ENCODE assay signal across 24 cellular contexts in the genomic region with DNA sequence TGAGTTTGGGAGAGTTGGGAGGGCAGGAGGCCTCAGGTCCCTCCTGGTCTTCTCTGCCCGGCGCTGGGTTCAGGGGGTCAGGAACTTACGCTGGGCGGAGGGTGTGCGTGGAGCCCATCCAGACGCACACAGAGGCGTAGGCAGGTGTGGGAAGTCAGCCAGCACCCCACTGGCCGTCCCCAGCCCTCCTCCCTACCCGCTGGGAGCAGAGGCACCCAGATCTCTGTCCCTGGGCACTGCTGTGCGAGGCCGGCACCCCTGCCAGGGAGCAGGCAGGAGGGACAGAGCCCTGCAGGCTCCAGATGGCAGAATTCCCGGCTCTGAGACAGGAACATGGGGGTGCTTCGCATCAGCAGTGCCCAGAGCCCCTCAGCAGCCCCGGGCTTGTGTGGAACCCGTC. TPM values are rescaled to one million over a fixed set of nuclear protein-coding genes. Genes with fewer than 3 reads are reported as not detected.
"Had no signal": no experiment of that assay in that cellular context is flagged by ENCODE, and none has a peak within 500 bp of the region (broad histone marks: within the 10 kb centered on the region; RNA-seq: fewer than 3 reads in every experiment).

No MANE protein-coding gene starts in this region.

- H3K9me3 ChIP-seq: esophagus squamous epithelium, prostate gland, transverse colon had no signal

- H3K4me3 ChIP-seq: coronary artery, esophagus squamous epithelium, prostate gland, skin epidermis, transverse colon had no signal

- H3K27ac ChIP-seq: brain microvascular endothelial cell, coronary artery, esophagus squamous epithelium, prostate gland, skin epidermis, transverse colon had no signal

- DNase-seq: activated CD4-positive, alpha-beta T cell treated with anti-CD3 and anti-CD28 coated beads, Interleukin-2, amount 10 ng/mL, durations not matched to agents 7 days and 5 days; activated CD8-positive, alpha-beta memory T cell treated with anti-CD3 and anti-CD28 coated beads, Interleukin-2, amount 50 U/mL, for 48 hours; activated T-cell treated with anti-CD3 and anti-CD28 coated beads, Interleukin-2, amount 50 U/mL, for 72 hours; brain microvascular endothelial cell; effector CD4-positive, alpha-beta T cell; esophagus squamous epithelium; hippocampal formation; immature natural killer cell; natural killer cell; right cardiac atrium; stimulated activated CD4-positive, alpha-beta T cell treated with anti-CD3 and anti-CD28 coated beads, Interleukin-15, amount 100 ng/mL, for 24 hours; stimulated activated CD4-positive, alpha-beta T cell treated with anti-CD3 and anti-CD28 coated beads, Interleukin-4, amount 100 ng/mL, for 1 hour; stimulated activated naive CD4-positive, alpha-beta T cell treated with Interleukin-2 at 50 U/mL for 16 hours; SW 1271; transverse colon had no signal

- H3K4me3 Mint-ChIP-seq: activated CD4-positive, alpha-beta T cell treated with anti-CD3 and anti-CD28 coated beads, Interleukin-2, amount 10 ng/mL, durations not matched to agents 7 days and 5 days; activated T-cell treated with anti-CD3 and anti-CD28 coated beads, Interleukin-2, amount 50 U/mL, for 72 hours; central memory CD8-positive, alpha-beta T cell; immature natural killer cell; natural killer cell; T-helper 2 cell treated with Interferon-gamma antibody and Interleukin-4, amounts not matched to agents 5 μg/mL and 100 μg/mL, for 36 hours had no signal

- H3K4me1 Mint-ChIP-seq: activated CD4-positive, alpha-beta T cell treated with anti-CD3 and anti-CD28 coated beads, Interleukin-2, amount 10 ng/mL, durations not matched to agents 7 days and 5 days; central memory CD8-positive, alpha-beta T cell; immature natural killer cell had no signal

- H3K9me3 Mint-ChIP-seq: activated CD4-positive, alpha-beta T cell treated with anti-CD3 and anti-CD28 coated beads, Interleukin-2, amount 10 ng/mL, durations not matched to agents 7 days and 5 days; activated T-cell treated with anti-CD3 and anti-CD28 coated beads, Interleukin-2, amount 50 U/mL, for 72 hours; central memory CD8-positive, alpha-beta T cell; natural killer cell; T-helper 2 cell treated with Interferon-gamma antibody and Interleukin-4, amounts not matched to agents 5 μg/mL and 100 μg/mL, for 36 hours had no signal

- H3K27me3 ChIP-seq: brain microvascular endothelial cell, esophagus squamous epithelium, transverse colon had no signal

- H3K27ac Mint-ChIP-seq: activated CD4-positive, alpha-beta T cell treated with anti-CD3 and anti-CD28 coated beads, Interleukin-2, amount 10 ng/mL, durations not matched to agents 7 days and 5 days; activated T-cell treated with anti-CD3 and anti-CD28 coated beads, Interleukin-2, amount 50 U/mL, for 72 hours; immature natural killer cell; natural killer cell; T-helper 2 cell treated with Interferon-gamma antibody and Interleukin-4, amounts not matched to agents 5 μg/mL and 100 μg/mL, for 36 hours had no signal

- H3K27me3 Mint-ChIP-seq: activated CD4-positive, alpha-beta T cell treated with anti-CD3 and anti-CD28 coated beads, Interleukin-2, amount 10 ng/mL, durations not matched to agents 7 days and 5 days; central memory CD8-positive, alpha-beta T cell had no signal

- H3K36me3 Mint-ChIP-seq: natural killer cell had no signal

- ATAC-seq: natural killer cell had no signal

- H3K36me3 ChIP-seq: brain microvascular endothelial cell, prostate gland, transverse colon had no signal

- H3K4me1 ChIP-seq: esophagus squamous epithelium, prostate gland, transverse colon had no signal

RNA-seq across cellular contexts. Expression of gene LRCOL1, which starts 59.6 kb away (rescaled TPM):
- total RNA-seq: activated CD4-positive, alpha-beta T cell treated with anti-CD3 and anti-CD28 coated beads, Interleukin-2, amount 10 ng/mL, durations not matched to agents 7 days and 5 days; activated T-cell treated with anti-CD3 and anti-CD28 coated beads, Interleukin-2, amount 50 U/mL, for 72 hours; fibroblast of villous mesenchyme; glomerular endothelial cell; mucosa of gallbladder; natural killer cell; osteoblast; right cardiac atrium; transverse colon had no signal
- polyA plus RNA-seq: immature natural killer cell, right cardiac atrium had no signal
